Comparison of ENCODE assay signal across 16 cellular contexts in the genomic region with DNA sequence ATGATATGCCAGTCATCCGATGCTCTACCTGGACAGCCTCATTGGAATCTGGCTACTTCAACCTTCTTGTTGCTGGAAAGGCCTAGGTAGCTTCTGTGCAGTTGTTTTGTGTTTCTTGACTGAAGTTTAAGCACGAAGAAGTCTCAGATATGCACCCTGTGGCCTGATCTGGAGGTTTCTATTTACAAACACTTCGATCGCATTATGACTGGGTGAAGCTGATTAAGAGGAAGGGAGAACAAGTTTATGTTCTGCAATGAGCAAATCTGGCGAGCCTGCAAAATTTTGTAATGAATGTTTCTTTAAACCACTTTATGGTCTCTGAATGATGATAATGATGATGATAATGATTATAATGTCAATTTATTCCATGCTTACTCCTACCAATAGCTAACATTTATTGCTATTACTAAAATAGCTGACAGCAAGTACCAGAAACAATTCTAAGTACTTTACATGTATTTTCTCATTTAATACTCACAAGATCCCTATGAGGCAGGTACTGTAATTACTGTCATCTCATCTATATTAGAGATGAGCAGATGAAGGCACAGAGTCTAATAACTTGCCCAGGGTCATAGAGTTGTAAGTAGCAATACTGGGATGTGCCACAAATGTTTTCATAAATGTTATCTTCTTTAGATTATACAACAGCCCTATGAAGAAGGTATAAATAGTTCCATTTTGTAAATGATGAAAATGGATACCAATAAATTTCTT.
DNase-seq lines count a peak whose midpoint lies in the region; ATAC-seq, FAIRE-seq and TF ChIP-seq lines count a peak whose summit lies in the region.
"Had no signal": no experiment of that assay in that cellular context is flagged by ENCODE, and none has a peak within 500 bp of the region (broad histone marks: within the 10 kb centered on the region; RNA-seq: fewer than 3 reads in every experiment).

No MANE protein-coding gene starts in this region.

- peak; percentile 58 to 68; a peak in 3 of 4 replicates for TF ChIP-seq EP300 in GM12878 (IDR thresholded peaks at IDR 0.05; ENCODE audit: borderline replicate concordance in 1 of 2, control insufficient read depth in 1 of 2, low read depth in 2 of 2, low read length in 2 of 2)

- TF ChIP-seq RAD21 in GM12878 (IDR thresholded peaks at IDR 0.05; ENCODE audit: insufficient read depth, low read depth, low read length) = no peak

- no peak for DNase-seq in activated CD4-positive, CD25-positive, alpha-beta regulatory T cell (lab: John Stamatoyannopoulos, UW)
- DNase-seq in GM12878 (ENCODE audit: low read depth, low spot score) (peak; percentile 21), NCI-H1417 treated with DMSO at 0.1 percent for 48 hours (lab: John Stamatoyannopoulos, UW) (no peak), GM19239 (ENCODE audit: insufficient read length, low spot score) (no peak)
- DNase-seq: HCEC 1CT, NCI-H1436 treated with DMSO at 0.1 percent for 48 hours, NCI-H510A treated with DMSO at 0.1 percent for 48 hours, SW 1271, WERI-Rb-1 had no signal

- H3K9me3 ChIP-seq in GM12878 (replicated peaks; ENCODE audit: control insufficient read depth, insufficient read depth, low read length) = peaks cover 2% of the 10 kb centered on the region; the same call in 2 of the 3 replicates

- FAIRE-seq in GM12878 (lab: Jason Lieb, UNC) (peak; percentile 18), GM19239 (lab: Jason Lieb, UNC) (no peak)

- 0 out of 2 replicates have a peak overlapping the region, but pooled peaks have one; percentile 22 for H3K4me2 ChIP-seq in GM12878 (ENCODE audit: control insufficient read depth, insufficient read depth)
- H3K4me2 ChIP-seq: smooth muscle cell had no signal

- H2AFZ ChIP-seq in GM12878 (ENCODE audit: control insufficient read depth, low read depth, low read length) = no peak overlapping the region

- H3K27ac ChIP-seq in GM12878 (ENCODE audit: control insufficient read depth, insufficient read depth) = no peak overlapping the region
- H3K27ac ChIP-seq: 22Rv1, WERI-Rb-1 had no signal

- no TSS peak for BruUV-seq in GM12878 (replicated peaks; lab: Mats Ljungman, UMichigan)

- no peak overlapping the region for H3K4me3 ChIP-seq in GM12878
- H3K4me3 ChIP-seq: smooth muscle cell had no signal

- TF ChIP-seq CTCF in GM12878 (IDR thresholded peaks at IDR 0.05 in 2 of 3, conservative IDR thresholded peaks at IDR 0.05 in 1 of 3; ENCODE audit: control insufficient read depth in 2 of 3, extremely low read depth in 1 of 3, insufficient read depth in 1 of 3, low read depth in 3 of 3, low read length in 3 of 3) = no peak

- TF ChIP-seq POLR2A in GM12878 (IDR thresholded peaks at IDR 0.05; ENCODE audit: low read depth, low read length) = no peak

- no peaks in the 10 kb centered on the region for H3K36me3 ChIP-seq in GM12878 (ENCODE audit: control insufficient read depth in 2 of 2, insufficient read depth in 2 of 2, low read length in 1 of 2)
- H3K36me3 ChIP-seq: WERI-Rb-1 had no signal

- H3K27me3 ChIP-seq in GM12878 (replicated peaks in 1 of 2; ENCODE audit: control insufficient read depth in 2 of 2, insufficient read depth in 2 of 2, low read length in 1 of 2) = no peaks in the 10 kb centered on the region

- POLR2A ChIA-PET in GM12878 (lab: Charles Lee) = no interaction called here

- peaks cover 20% of the 10 kb centered on the region for H3K4me1 ChIP-seq in GM12878 (ENCODE audit: control insufficient read depth, insufficient read depth, low read length)

- intact Hi-C loops in GM12878 (cut with micrococcal nuclease; ENCODE audit: unreplicated experiment) = loop anchor here (2.0 kb wide), 1 partner anchor 56 kb away; no protein-coding TSS in a partner anchor

- CTCF ChIA-PET in GM12878 (lab: Yijun Ruan, JAX) = interaction anchor here (0.7 to 1.5 kb wide), 3 partner anchors 9 to 481 kb away, joined by 3 to 4 read pairs (median 3); no protein-coding TSS in a partner anchor

- in situ Hi-C loops in GM12878 (cut with MboI) = no loop called here

- H4K20me1 ChIP-seq in GM12878 (ENCODE audit: control insufficient read depth, insufficient read depth) = no peaks in the 10 kb centered on the region

- H3K9ac ChIP-seq in GM12878 (ENCODE audit: control insufficient read depth, insufficient read depth, low read length) = no peak overlapping the region

- ATAC-seq in activated CD4-positive, CD25-positive, alpha-beta regulatory T cell treated with anti-CD3 and anti-CD28 coated beads, Interleukin-2, amount 50 U/mL, for 24 hours = peak; percentile 17 to 59
- ATAC-seq in GM19372 (IDR thresholded peaks at IDR 0.05; ENCODE audit: low read depth, unreplicated experiment) (peak; percentile 77), HG02870 (IDR thresholded peaks at IDR 0.05; ENCODE audit: unreplicated experiment) (peak; percentile 97), GM12878 (peak; percentile 95), GM21423 (IDR thresholded peaks at IDR 0.05; ENCODE audit: unreplicated experiment) (no peak)
- ATAC-seq: Panc1 had no signal

- SMC1A ChIA-PET in GM12878 (lab: Charles Lee; ENCODE audit: uncharacterized antibody, unreplicated experiment) = interaction anchor here (0.7 to 1.2 kb wide), 6 partner anchors 23 to 136 kb away, joined by 3 read pairs; no protein-coding TSS in a partner anchor

- 12% methylated on average over 5 of the region's 5 CpGs for WGBS in GM12878 (ENCODE audit: insufficient coverage, insufficient replicate concordance, low lambda C conversion rate, missing lambda C conversion rate)

- H3K79me2 ChIP-seq in GM12878 (ENCODE audit: control insufficient read depth, insufficient read depth, low read length) = no peaks in the 10 kb centered on the region

- RAD21 ChIA-PET in GM12878 (lab: Charles Lee; ENCODE audit: unreplicated experiment) = no interaction called here

TF ChIP-seq in GM12878, 131 proteins besides CTCF, POLR2A, EP300 and RAD21 (continues in another document):
- TF ChIP-seq MEF2B (IDR thresholded peaks at IDR 0.05; ENCODE audit: partially characterized antibody, poor library complexity, severe bottlenecking) (peak; percentile 59), IKZF2 (IDR thresholded peaks at IDR 0.05) (peak in 1 of 2 experiments; percentile 27; a peak in 1 of 4 replicates), BACH1 (IDR thresholded peaks at IDR 0.05; ENCODE audit: borderline replicate concordance) (0 out of 2 replicates have a peak, but pooled peaks have one; percentile 25), SPI1 (IDR thresholded peaks at IDR 0.05; ENCODE audit: borderline replicate concordance, insufficient read depth, low read depth, low read length) (peak; percentile 82), CBFB (IDR thresholded peaks at IDR 0.05; ENCODE audit: low read depth) (peak; percentile 57; the same call in 1 of the 2 replicates), REST (IDR thresholded peaks at IDR 0.05; ENCODE audit: low read depth, low read length) (no peak), BCL11A (IDR thresholded peaks at IDR 0.05; ENCODE audit: low read depth, low read length) (peak; percentile 91), PKNOX1 (IDR thresholded peaks at IDR 0.05) (no peak), TCF12 (IDR thresholded peaks at IDR 0.05; ENCODE audit: low read depth, low read length) (0 out of 2 replicates have a peak, but pooled peaks have one; percentile 19), MTA2 (IDR thresholded peaks at IDR 0.05; ENCODE audit: low read depth) (peak; percentile 72), POU2F2 (IDR thresholded peaks at IDR 0.05; ENCODE audit: borderline replicate concordance, low read depth, low read length) (peak; percentile 52; the same call in 1 of the 3 replicates)
- TF ChIP-seq, protein P1, sequence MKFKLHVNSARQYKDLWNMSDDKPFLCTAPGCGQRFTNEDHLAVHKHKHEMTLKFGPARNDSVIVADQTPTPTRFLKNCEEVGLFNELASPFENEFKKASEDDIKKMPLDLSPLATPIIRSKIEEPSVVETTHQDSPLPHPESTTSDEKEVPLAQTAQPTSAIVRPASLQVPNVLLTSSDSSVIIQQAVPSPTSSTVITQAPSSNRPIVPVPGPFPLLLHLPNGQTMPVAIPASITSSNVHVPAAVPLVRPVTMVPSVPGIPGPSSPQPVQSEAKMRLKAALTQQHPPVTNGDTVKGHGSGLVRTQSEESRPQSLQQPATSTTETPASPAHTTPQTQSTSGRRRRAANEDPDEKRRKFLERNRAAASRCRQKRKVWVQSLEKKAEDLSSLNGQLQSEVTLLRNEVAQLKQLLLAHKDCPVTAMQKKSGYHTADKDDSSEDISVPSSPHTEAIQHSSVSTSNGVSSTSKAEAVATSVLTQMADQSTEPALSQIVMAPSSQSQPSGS (IDR thresholded peaks at IDR 0.05; ENCODE audit: low read length) = peak; percentile 78; the same call in 1 of the 2 replicates
